11 cellular contexts compared by ENCODE assay signal in genomic region chr5:150143725-150144058, GRCh38. TPM values are rescaled to one million over a fixed set of nuclear protein-coding genes. Genes with fewer than 3 reads are reported as not detected.
DNase-seq lines count a peak whose midpoint lies in the region; ATAC-seq, FAIRE-seq and TF ChIP-seq lines count a peak whose summit lies in the region.
"Had no signal": no experiment of that assay in that cellular context is flagged by ENCODE, and none has a peak within 500 bp of the region (broad histone marks: within the 10 kb centered on the region; RNA-seq: fewer than 3 reads in every experiment).

No MANE protein-coding gene starts in this region.

- H3K27ac Mint-ChIP-seq in activated T-cell treated with anti-CD3 and anti-CD28 coated beads, Interleukin-2, amount 50 U/mL, for 72 hours, result no peak overlapping the region
- H3K27ac Mint-ChIP-seq: T-cell had no signal

- H3K27me3 ChIP-seq in A673 (replicated peaks; ENCODE audit: insufficient read depth, low read depth, low read length, poor library complexity) (no peaks in the 10 kb centered on the region), heart left ventricle (no peaks in the 10 kb centered on the region), pancreas (no peaks in the 10 kb centered on the region)

- no peaks in the 10 kb centered on the region for H3K27me3 Mint-ChIP-seq in activated T-cell treated with anti-CD3 and anti-CD28 coated beads, Interleukin-2, amount 50 U/mL, for 72 hours (ENCODE audit: low read depth)
- H3K27me3 Mint-ChIP-seq: T-cell had no signal

- H3K36me3 ChIP-seq in A673 (ENCODE audit: insufficient read depth, low read length, poor library complexity, severe bottlenecking), result no peaks in the 10 kb centered on the region
- H3K36me3 ChIP-seq in heart left ventricle, result peaks cover 0 to 12% (median 0%) of the 10 kb centered on the region in 9 donors
- H3K36me3 ChIP-seq in pancreas, result no peaks in the 10 kb centered on the region

- WGBS in heart left ventricle, 4 donors, result 49 to 81% (median 71%) methylated on average over 13 of the region's 13 CpGs
- WGBS in pancreas, 2 donors, result 73 to 80% methylated on average over 13 of the region's 13 CpGs

- no peak overlapping the region for H3K4me3 Mint-ChIP-seq in activated T-cell treated with anti-CD3 and anti-CD28 coated beads, Interleukin-2, amount 50 U/mL, for 72 hours
- H3K4me3 Mint-ChIP-seq: T-cell had no signal

- DNase-seq in A673 (ENCODE audit: low spot score) (no peak), heart left ventricle (no peak), pancreas (peak in 1 of 6 donors; percentile 20), inferior parietal cortex (ENCODE audit: extremely low spot score) (no peak)
- DNase-seq in activated T-cell treated with anti-CD3 and anti-CD28 coated beads, Interleukin-2, amount 50 U/mL, for 72 hours, result no peak
- DNase-seq: GDM1, T-cell had no signal

- POLR2A ChIA-PET in A673 (lab: Charles Lee; ENCODE audit: low non-redundant PET), result no interaction called here

- no peaks in the 10 kb centered on the region for H3K36me3 Mint-ChIP-seq in activated T-cell treated with anti-CD3 and anti-CD28 coated beads, Interleukin-2, amount 50 U/mL, for 72 hours (ENCODE audit: insufficient read depth in 2 of 2)
- H3K36me3 Mint-ChIP-seq: T-cell had no signal

- peak; percentile 9 to 36 (median 20) for ATAC-seq in heart left ventricle
- peak in 3 of 4 donors; percentile 6 to 20 (median 11) for ATAC-seq in pancreas
- no peak for ATAC-seq in activated T-cell treated with anti-CD3 and anti-CD28 coated beads, Interleukin-2, amount 50 U/mL, for 72 hours (replicated peaks in 1 of 2)
- no peak for ATAC-seq in GM18498 (IDR thresholded peaks at IDR 0.05; ENCODE audit: unreplicated experiment)
- no peak for ATAC-seq in GM19351 (IDR thresholded peaks at IDR 0.05; ENCODE audit: unreplicated experiment)
- ATAC-seq: T-cell had no signal

- no peak overlapping the region for H3K4me3 ChIP-seq in A673 (ENCODE audit: low read depth, low read length, poor library complexity, severe bottlenecking)
- H3K4me3 ChIP-seq in heart left ventricle, result peak overlapping the region in 9 of 12 donors; percentile 5 to 39 (median 21)
- no peak overlapping the region for H3K4me3 ChIP-seq in pancreas

- FAIRE-seq in pancreas (lab: Jason Lieb, UNC), result no peak

- H3K4me1 Mint-ChIP-seq in activated T-cell treated with anti-CD3 and anti-CD28 coated beads, Interleukin-2, amount 50 U/mL, for 72 hours (ENCODE audit: low read depth), result no peaks in the 10 kb centered on the region
- H3K4me1 Mint-ChIP-seq: T-cell had no signal

- H3K9me3 ChIP-seq in A673 (ENCODE audit: low read depth, low read length, poor library complexity, severe bottlenecking) (no peaks in the 10 kb centered on the region), heart left ventricle (no peaks in the 10 kb centered on the region), pancreas (no peaks in the 10 kb centered on the region)

- H3K27ac ChIP-seq in A673 (ENCODE audit: low read depth, low read length, poor library complexity, severe bottlenecking) (peak overlapping the region; percentile 74), angular gyrus (ENCODE audit: low read depth, low read length) (peak overlapping the region; percentile 78), heart left ventricle (peak overlapping the region; percentile 74 to 96 (median 86)), pancreas (peak overlapping the region in 1 of 4 donors; percentile 47)

- BruUV-seq in A673 (replicated peaks; lab: Mats Ljungman, UMichigan), result no TSS peak

- intact Hi-C loops in A673 (cut with micrococcal nuclease; ENCODE audit: unreplicated experiment), result loop anchor here (5.0 kb wide), 1 partner anchor 214 kb away; the partner anchor contains the start of gene TCOF1
- intact Hi-C loops in heart left ventricle (cut with DNase I), result no loop called here
- intact Hi-C loops in pancreas (cut with DNase I), result no loop called here

- TF ChIP-seq CTCF in A673 (conservative IDR thresholded peaks at IDR 0.05; ENCODE audit: low read depth, low read length), result no peak
- no peak for TF ChIP-seq CTCF in heart left ventricle (IDR thresholded peaks at IDR 0.05)
- TF ChIP-seq CTCF in pancreas (IDR thresholded peaks at IDR 0.05), result no peak

- TF ChIP-seq POLR2A in heart left ventricle (IDR thresholded peaks at IDR 0.05), result no peak

- H3K4me1 ChIP-seq in A673 (ENCODE audit: insufficient read depth, low read length, poor library complexity, severe bottlenecking) (peaks cover 38% of the 10 kb centered on the region), heart left ventricle (peaks cover 0 to 91% (median 64%) of the 10 kb centered on the region in 12 donors), pancreas (peaks cover 0 to under 1% (median 0%) of the 10 kb centered on the region in 3 donors)

- CTCF ChIA-PET in A673 (lab: Charles Lee), result no interaction called here

- H3K9me3 Mint-ChIP-seq in activated T-cell treated with anti-CD3 and anti-CD28 coated beads, Interleukin-2, amount 50 U/mL, for 72 hours, result no peaks in the 10 kb centered on the region
- H3K9me3 Mint-ChIP-seq: T-cell had no signal

RNA-seq across cellular contexts. Expression of gene PDGFRB, which starts 12.0 kb away (rescaled TPM):
- total RNA-seq in A673 (2021) (25.9 and 58.3 TPM in 2 replicates), heart left ventricle (100 to 1,000 TPM in 3 of 9 donors, 10 to 100 TPM in 6; 28.3 to 112 (median 45.6) TPM), pancreas (10 to 100 TPM in 4 of 6 donors, 1 to 10 TPM in 2; 7.2 to 48.6 (median 15.6) TPM)
- polyA plus RNA-seq in heart left ventricle (10 to 100 TPM; 27.6 to 53.1 TPM), pancreas (10 to 100 TPM; 11.5 to 17.0 TPM)
- 1 to 10 TPM in 1 of 2 donors, under 1 TPM in 1; 0.34 to 1.1 TPM for total RNA-seq in activated T-cell treated with anti-CD3 and anti-CD28 coated beads, Interleukin-2, amount 50 U/mL, for 72 hours

RNA-seq across cellular contexts. Expression of gene CDX1, which starts 22.9 kb away (rescaled TPM):
- total RNA-seq in A673 (2021) (not detected in 2 replicates), heart left ventricle (under 1 TPM in 2 of 9 donors, not detected in 7; 0.29 TPM), pancreas (under 1 TPM in 2 of 6 donors, not detected in 4; 0.13 to 0.16 TPM)
- polyA plus RNA-seq in heart left ventricle (under 1 TPM in 1 of 2 donors, not detected in 1; 0.17 TPM), pancreas (under 1 TPM in 1 of 2 donors, not detected in 1; 0.19 TPM)
- total RNA-seq in activated T-cell treated with anti-CD3 and anti-CD28 coated beads, Interleukin-2, amount 50 U/mL, for 72 hours, result not detected
- total RNA-seq: A172 had no signal

RNA-seq across cellular contexts. Expression of gene SLC6A7, which starts 46.2 kb away (rescaled TPM):
- not detected in 2 replicates for total RNA-seq in A673 (2021)
- not detected for total RNA-seq in heart left ventricle
- not detected for polyA plus RNA-seq in heart left ventricle
- total RNA-seq in pancreas, result not detected
- polyA plus RNA-seq in pancreas, result not detected
- total RNA-seq in activated T-cell treated with anti-CD3 and anti-CD28 coated beads, Interleukin-2, amount 50 U/mL, for 72 hours, result not detected
- total RNA-seq: A172, T-cell had no signal

RNA-seq across cellular contexts. Expression of gene CSF1R, which starts 57.3 kb away (rescaled TPM):
- total RNA-seq in A673 (2021) (not detected in 2 replicates), heart left ventricle (100 to 1,000 TPM in 1 of 9 donors, 10 to 100 TPM in 6, 1 to 10 TPM in 2; 5.8 to 143 (median 12.0) TPM), pancreas (10 to 100 TPM in 3 of 6 donors, 1 to 10 TPM in 3; 1.4 to 51.2 (median 7.6) TPM)
- polyA plus RNA-seq in heart left ventricle (1 to 10 TPM; 5.0 to 5.6 TPM), pancreas (1 to 10 TPM; 1.9 to 2.6 TPM)
- 1 to 10 TPM; 1.2 to 1.8 TPM for total RNA-seq in activated T-cell treated with anti-CD3 and anti-CD28 coated beads, Interleukin-2, amount 50 U/mL, for 72 hours

Comparison
In these comparisons a context has a peak if more than half of its experiments do, and no peak if none do; other contexts are left out.
1. H3K4me3 ChIP-seq: peak in heart left ventricle (9 of 12); none in A673 (single experiment) and pancreas (0 of 4).
2. ATAC-seq: peak in heart left ventricle (4 of 4) and pancreas (3 of 4); none in activated T-cell treated with anti-CD3 and anti-CD28 coated beads, Interleukin-2, amount 50 U/mL, for 72 hours (0 of 2), GM18498 (single experiment) and GM19351 (single experiment).